ENCODE assay signal across 1 cellular context in genomic region chr6:10838794-10839333, GRCh38.
TF ChIP-seq lines count a peak whose summit lies in the region.

No MANE protein-coding gene starts in this region.

TF ChIP-seq in K562, 482 proteins besides CTCF, POLR2A, EP300 and RAD21 (continues in another document):
- TF ChIP-seq KDM2B (CRISPR knock-in tag; IDR thresholded peaks at IDR 0.05) = no peak
- peak; percentile 32; the same call in 1 of the 2 replicates for TF ChIP-seq STAT5A (IDR thresholded peaks at IDR 0.05; ENCODE audit: borderline replicate concordance, low read length)
- TF ChIP-seq POLR2AphosphoS2 (IDR thresholded peaks at IDR 0.05; ENCODE audit: low read length) = no peak
- TF ChIP-seq IRF1 (CRISPR knock-in tag; IDR thresholded peaks at IDR 0.05; ENCODE audit: borderline replicate concordance) = no peak
- peak; percentile 30; the same call in 1 of the 2 replicates for TF ChIP-seq HMBOX1 (IDR thresholded peaks at IDR 0.05)
- TF ChIP-seq SMAD2 (IDR thresholded peaks at IDR 0.05; ENCODE audit: low read depth, low read length) = no peak
- no peak for TF ChIP-seq CTBP1 (IDR thresholded peaks at IDR 0.05; ENCODE audit: borderline replicate concordance)
- TF ChIP-seq ZNF354B (CRISPR knock-in tag; IDR thresholded peaks at IDR 0.05) = no peak
- no peak for TF ChIP-seq ILF3 (IDR thresholded peaks at IDR 0.05; ENCODE audit: borderline replicate concordance)
- TF ChIP-seq SPI1 (IDR thresholded peaks at IDR 0.05; ENCODE audit: borderline replicate concordance, low read depth, low read length) = peak; percentile 77; the same call in 1 of the 2 replicates
- no peak for TF ChIP-seq STAT6 (CRISPR knock-in tag; IDR thresholded peaks at IDR 0.05)
- no peak for TF ChIP-seq ZC3H11A (IDR thresholded peaks at IDR 0.05; ENCODE audit: low read depth, low read length)
- peak; percentile 22 for TF ChIP-seq HDAC3 (IDR thresholded peaks at IDR 0.05; ENCODE audit: borderline replicate concordance, partially characterized antibody)
- no peak for TF ChIP-seq CCAR2 (IDR thresholded peaks at IDR 0.05; ENCODE audit: low read depth, low read length)
- TF ChIP-seq HSF4 (CRISPR knock-in tag; IDR thresholded peaks at IDR 0.05; ENCODE audit: borderline replicate concordance) = no peak
- TF ChIP-seq ZBTB7A (IDR thresholded peaks at IDR 0.05; ENCODE audit: borderline replicate concordance, control insufficient read depth, low read depth, low read length) = no peak
- no peak for TF ChIP-seq KAT2B (IDR thresholded peaks at IDR 0.05; ENCODE audit: low read depth, low read length)
- no peak for TF ChIP-seq ARID3B (CRISPR knock-in tag; IDR thresholded peaks at IDR 0.05; ENCODE audit: borderline replicate concordance)
- TF ChIP-seq HNRNPK (IDR thresholded peaks at IDR 0.05; ENCODE audit: low read depth, low read length, poor library complexity, severe bottlenecking) = no peak
- no peak for TF ChIP-seq ZNF384 (IDR thresholded peaks at IDR 0.05; ENCODE audit: low read depth, low read length)
- no peak for TF ChIP-seq HNRNPH1 (optimal IDR thresholded peaks at IDR 0.05; ENCODE audit: low read depth, low read length)
- TF ChIP-seq NCOA2 (IDR thresholded peaks at IDR 0.05; ENCODE audit: partially characterized antibody in 2 of 2) = no peak
- no peak for TF ChIP-seq HNRNPUL1 (IDR thresholded peaks at IDR 0.05; ENCODE audit: low read length)
- TF ChIP-seq ZNF696 (CRISPR knock-in tag; conservative IDR thresholded peaks at IDR 0.05) = no peak
- peak; percentile 10; the same call in 1 of the 2 replicates for TF ChIP-seq LEF1 (IDR thresholded peaks at IDR 0.05)
- no peak for TF ChIP-seq HMGXB4 (CRISPR knock-in tag; IDR thresholded peaks at IDR 0.05)
- TF ChIP-seq ZNF311 (CRISPR knock-in tag; IDR thresholded peaks at IDR 0.05) = no peak
- no peak for TF ChIP-seq KDM5B (IDR thresholded peaks at IDR 0.05; ENCODE audit: insufficient replicate concordance, low read depth, low read length)
- no peak for TF ChIP-seq TCFL5 (CRISPR knock-in tag; conservative IDR thresholded peaks at IDR 0.05)
- 0 out of 2 replicates have a peak, but pooled peaks have one; percentile 61 for TF ChIP-seq ZNF395 (CRISPR knock-in tag; IDR thresholded peaks at IDR 0.05)
- no peak for TF ChIP-seq ZBTB2 (IDR thresholded peaks at IDR 0.05)
- no peak for TF ChIP-seq KLF10 (CRISPR knock-in tag; IDR thresholded peaks at IDR 0.05)
- TF ChIP-seq CREB5 (CRISPR knock-in tag; IDR thresholded peaks at IDR 0.05) = no peak
- no peak for TF ChIP-seq PHB (CRISPR knock-in tag; IDR thresholded peaks at IDR 0.05)
- no peak for TF ChIP-seq SREBF1 (IDR thresholded peaks at IDR 0.05; ENCODE audit: borderline replicate concordance, low read depth, low read length)
- no peak for TF ChIP-seq ZEB2 (IDR thresholded peaks at IDR 0.05)
- no peak for TF ChIP-seq FIP1L1 (IDR thresholded peaks at IDR 0.05; ENCODE audit: low read depth, low read length, poor library complexity, severe bottlenecking)
- no peak for TF ChIP-seq SIRT6 (IDR thresholded peaks at IDR 0.05; ENCODE audit: low read depth, low read length)
- no peak for TF ChIP-seq BCOR (IDR thresholded peaks at IDR 0.05)
- no peak for TF ChIP-seq ZNF639 (CRISPR knock-in tag; conservative IDR thresholded peaks at IDR 0.05 in 1 of 2, IDR thresholded peaks at IDR 0.05 in 1 of 2)
- no peak for TF ChIP-seq CBX2 (IDR thresholded peaks at IDR 0.05; ENCODE audit: insufficient read depth, low read length, poor library complexity, severe bottlenecking)
- no peak for TF ChIP-seq ARID2 (IDR thresholded peaks at IDR 0.05)
- TF ChIP-seq ZNF146 (CRISPR knock-in tag; IDR thresholded peaks at IDR 0.05; ENCODE audit: unreplicated experiment) = no peak
- TF ChIP-seq NUFIP1 (IDR thresholded peaks at IDR 0.05; ENCODE audit: partially characterized antibody) = no peak
- no peak for TF ChIP-seq SREBF2 (CRISPR knock-in tag; IDR thresholded peaks at IDR 0.05)
- no peak for TF ChIP-seq PHF21A (IDR thresholded peaks at IDR 0.05; ENCODE audit: borderline replicate concordance, low read depth)
- no peak for TF ChIP-seq CBX8 (IDR thresholded peaks at IDR 0.05; ENCODE audit: borderline replicate concordance, extremely low read depth, low read depth, low read length, poor library complexity, severe bottlenecking)
- no peak for TF ChIP-seq PPARD (CRISPR knock-in tag; IDR thresholded peaks at IDR 0.05)
- 0 out of 2 replicates have a peak, but pooled peaks have one; percentile 47 for TF ChIP-seq ZNF518B (CRISPR knock-in tag; IDR thresholded peaks at IDR 0.05)
